15 cellular contexts compared by ENCODE assay signal in the genomic region with DNA sequence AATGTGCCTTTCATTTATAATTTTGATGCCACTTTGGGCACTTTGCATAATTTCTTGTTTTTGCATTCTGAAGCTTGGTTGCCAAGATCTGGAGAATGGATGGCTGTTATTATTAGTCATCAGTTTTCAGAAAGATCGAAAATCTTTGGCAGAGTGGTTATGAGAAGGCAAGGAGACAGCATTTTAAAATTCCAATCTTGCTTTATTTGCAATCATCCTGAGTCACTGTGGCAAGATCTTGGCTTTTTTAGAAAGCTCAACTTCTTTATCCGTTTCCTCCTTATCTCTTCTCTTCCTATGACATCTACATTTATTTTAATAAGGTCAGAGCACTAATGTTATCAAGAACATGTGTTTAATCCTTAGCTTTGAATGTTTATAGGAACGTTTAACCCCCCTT. TPM values are rescaled to one million over a fixed set of nuclear protein-coding genes. Genes with fewer than 3 reads are reported as not detected.
A peak's percentile ranks its signal among the peaks of the same experiment; 100 is the strongest.
DNase-seq lines count a peak whose midpoint lies in the region; ATAC-seq and TF ChIP-seq lines count a peak whose summit lies in the region.
"Had no signal": no experiment of that assay in that cellular context is flagged by ENCODE, and none has a peak within 500 bp of the region (broad histone marks: within the 10 kb centered on the region; RNA-seq: fewer than 3 reads in every experiment).

No MANE protein-coding gene starts in this region.

- H3K4me3 Mint-ChIP-seq in mesothelial cell of epicardium: no peak overlapping the region
- H3K4me3 Mint-ChIP-seq: activated T-helper 1 cell treated with anti-CD3 and anti-CD28 coated beads, Interleukin-12 subunit alpha, Interleukin-12 subunit beta, Interleukin-2, Interleukin-4 antibody, amounts not matched to agents 30 ng/mL and 10 ng/mL and 1 ng/mL, durations not matched to agents 14 hours and 24 hours and 36 hours; B cell had no signal

- no peak for ATAC-seq in activated naive CD4-positive, alpha-beta T cell treated with anti-CD3 and anti-CD28 coated beads, Interleukin-2, amount 50 U/mL, for 72 hours

- H3K4me1 ChIP-seq in ACC112 (ENCODE audit: control insufficient read depth, insufficient read depth, low read length, unreplicated experiment): peaks cover 43% of the 10 kb centered on the region
- H3K4me1 ChIP-seq in Peyer's patch: no peaks in the 10 kb centered on the region

- TF ChIP-seq CTCF in choroid plexus epithelial cell (conservative IDR thresholded peaks at IDR 0.05; ENCODE audit: low read depth, low read length) (no peak), mesothelial cell of epicardium (IDR thresholded peaks at IDR 0.05; ENCODE audit: unreplicated experiment) (no peak), Peyer's patch (IDR thresholded peaks at IDR 0.05) (no peak)

- H3K27ac Mint-ChIP-seq in mesothelial cell of epicardium: peak overlapping the region; percentile 55
- no peak overlapping the region for H3K27ac Mint-ChIP-seq in activated naive CD4-positive, alpha-beta T cell treated with anti-CD3 and anti-CD28 coated beads, Interleukin-2, amount 50 U/mL, for 72 hours
- H3K27ac Mint-ChIP-seq: activated T-helper 1 cell treated with anti-CD3 and anti-CD28 coated beads, Interleukin-12 subunit alpha, Interleukin-12 subunit beta, Interleukin-2, Interleukin-4 antibody, amounts not matched to agents 30 ng/mL and 10 ng/mL and 1 ng/mL, durations not matched to agents 14 hours and 24 hours and 36 hours; B cell had no signal

- H3K27me3 Mint-ChIP-seq in mesothelial cell of epicardium (ENCODE audit: low read depth): no peaks in the 10 kb centered on the region
- H3K27me3 Mint-ChIP-seq: B cell had no signal

- no peaks in the 10 kb centered on the region for H3K79me2 ChIP-seq in ACC112 (ENCODE audit: control insufficient read depth, insufficient read depth, low read length, unreplicated experiment)

- H3K27ac ChIP-seq in ACC112 (ENCODE audit: low read depth, low read length) (peak overlapping the region; percentile 86), Peyer's patch (peak overlapping the region in 2 of 4 donors; percentile 51 to 64)

- H2AFZ ChIP-seq in ACC112 (ENCODE audit: low read length, unreplicated experiment): peak overlapping the region; percentile 26

- H3K4me3 ChIP-seq in ACC112 (ENCODE audit: low read depth, low read length) (peak overlapping the region; percentile 27), choroid plexus epithelial cell (ENCODE audit: low read depth, low read length) (no peak overlapping the region), Peyer's patch (no peak overlapping the region)

- DNase-seq in NCI-H1048 (lab: John Stamatoyannopoulos, UW) (peak; percentile 18), choroid plexus epithelial cell (ENCODE audit: low read depth) (peak; percentile 75), mesothelial cell of epicardium (ENCODE audit: low spot score in 2 of 2, unreplicated experiment in 2 of 2) (no peak), Peyer's patch (no peak), mesenteric fat pad (ENCODE audit: low spot score) (no peak)
- no peak for DNase-seq in activated naive CD4-positive, alpha-beta T cell treated with anti-CD3 and anti-CD28 coated beads, Interleukin-2, amount 50 U/mL, for 72 hours (ENCODE audit: low spot score in 2 of 2)
- no peak for DNase-seq in stimulated activated CD4-positive, alpha-beta T cell treated with anti-CD3 and anti-CD28 coated beads, Interleukin-1b, Interleukin-23, amount 100 ng/mL, for 48 hours
- DNase-seq: activated CD4-positive, CD25-positive, alpha-beta regulatory T cell treated with anti-CD3 and anti-CD28 coated beads, Interleukin-2, amount 50 U/mL, for 72 hours; hypothalamus; KG1; small intestine; stimulated activated CD8-positive, alpha-beta memory T cell treated with anti-CD3 and anti-CD28 coated beads, Interleukin-4, amount 100 ng/mL, for 48 hours had no signal

- peaks cover 2% of the 10 kb centered on the region for H3K9me3 Mint-ChIP-seq in mesothelial cell of epicardium
- no peaks in the 10 kb centered on the region for H3K9me3 Mint-ChIP-seq in activated naive CD4-positive, alpha-beta T cell treated with anti-CD3 and anti-CD28 coated beads, Interleukin-2, amount 50 U/mL, for 72 hours
- H3K9me3 Mint-ChIP-seq: activated T-helper 1 cell treated with anti-CD3 and anti-CD28 coated beads, Interleukin-12 subunit alpha, Interleukin-12 subunit beta, Interleukin-2, Interleukin-4 antibody, amounts not matched to agents 30 ng/mL and 10 ng/mL and 1 ng/mL, durations not matched to agents 14 hours and 24 hours and 36 hours had no signal

- no peaks in the 10 kb centered on the region for H3K9me3 ChIP-seq in Peyer's patch

- H3K27me3 ChIP-seq in ACC112 (ENCODE audit: insufficient read depth, low read length) (no peaks in the 10 kb centered on the region), Peyer's patch (no peaks in the 10 kb centered on the region)

- H3K4me1 Mint-ChIP-seq in mesothelial cell of epicardium: peaks cover 17% of the 10 kb centered on the region
- H3K4me1 Mint-ChIP-seq: B cell had no signal

- no peak for TF ChIP-seq POLR2A in Peyer's patch (IDR thresholded peaks at IDR 0.05)

- H3K36me3 ChIP-seq in ACC112 (ENCODE audit: insufficient read depth, low read length) (no peaks in the 10 kb centered on the region), Peyer's patch (no peaks in the 10 kb centered on the region)

- no peaks in the 10 kb centered on the region for H3K36me3 Mint-ChIP-seq in mesothelial cell of epicardium
- no peaks in the 10 kb centered on the region for H3K36me3 Mint-ChIP-seq in activated naive CD4-positive, alpha-beta T cell treated with anti-CD3 and anti-CD28 coated beads, Interleukin-2, amount 50 U/mL, for 72 hours

RNA-seq across cellular contexts. Expression of gene EIF2AK3, which starts 31.1 kb away (rescaled TPM):
- total RNA-seq in mesothelial cell of epicardium (23.9 to 24.7 TPM (median 24.3 TPM) in 3 replicates), Peyer's patch (10 to 100 TPM; 17.1 to 93.3 (median 18.6) TPM), mesenteric fat pad (21.8 TPM)
- total RNA-seq in activated naive CD4-positive, alpha-beta T cell treated with anti-CD3 and anti-CD28 coated beads, Interleukin-2, amount 50 U/mL, for 72 hours: 10 to 100 TPM; 15.0 to 16.1 TPM

RNA-seq across cellular contexts. Expression of gene RPIA, which starts 33.2 kb away (rescaled TPM):
- total RNA-seq in mesothelial cell of epicardium: 22.5 to 23.5 TPM (median 23.3 TPM) in 3 replicates
- total RNA-seq in activated naive CD4-positive, alpha-beta T cell treated with anti-CD3 and anti-CD28 coated beads, Interleukin-2, amount 50 U/mL, for 72 hours: 10 to 100 TPM; 48.0 to 51.0 TPM
- total RNA-seq in Peyer's patch: 10 to 100 TPM; 16.3 to 28.1 (median 16.6) TPM
- total RNA-seq in mesenteric fat pad: 20.3 TPM

Comparison
In these comparisons a context has a peak if more than half of its experiments do, and no peak if none do; other contexts are left out.
1. DNase-seq: peak in NCI-H1048 (single experiment) and choroid plexus epithelial cell (single experiment); none in mesothelial cell of epicardium (0 of 2), activated naive CD4-positive, alpha-beta T cell treated with anti-CD3 and anti-CD28 coated beads, Interleukin-2, amount 50 U/mL, for 72 hours (0 of 2), Peyer's patch (0 of 3), mesenteric fat pad (single experiment) and stimulated activated CD4-positive, alpha-beta T cell treated with anti-CD3 and anti-CD28 coated beads, Interleukin-1b, Interleukin-23, amount 100 ng/mL, for 48 hours (single experiment).